Comparison of ENCODE assay signal across 12 cellular contexts in genomic region chr6:99993533-99994251, GRCh38. TPM values are rescaled to one million over a fixed set of nuclear protein-coding genes. Genes with fewer than 3 reads are reported as not detected.
DNase-seq lines count a peak whose midpoint lies in the region; ATAC-seq, FAIRE-seq and TF ChIP-seq lines count a peak whose summit lies in the region.
"Had no signal": no experiment of that assay in that cellular context is flagged by ENCODE, and none has a peak within 500 bp of the region (broad histone marks: within the 10 kb centered on the region; RNA-seq: fewer than 3 reads in every experiment).

Gene MCHR2 (minus strand): TSS chr6:99994223. CDS start chr6:99956147, 38,076 bp downstream.

- H3K4me3 Mint-ChIP-seq in astrocyte (ENCODE audit: unreplicated experiment): peak within 1 kb of the TSS; percentile 82
- H3K4me3 Mint-ChIP-seq: activated CD4-positive, alpha-beta memory T cell treated with anti-CD3 and anti-CD28 coated beads for 36 hours; natural killer cell treated with Interleukin-12 subunit alpha and Interleukin-12 subunit beta and Interleukin-15 and Interleukin-18, amount 100 ng/mL, for 72 hours had no signal

- ATAC-seq in gastrocnemius medialis: no peak

- DNase-seq in GM06990 (ENCODE audit: extremely low read depth, insufficient read length) (peak; percentile 6), astrocyte (ENCODE audit: low read depth) (no peak), gastrocnemius medialis (no peak), globus pallidus (ENCODE audit: low spot score) (no peak), NCI-H345 (lab: John Stamatoyannopoulos, UW) (no peak)
- DNase-seq in activated CD4-positive, alpha-beta T cell treated with anti-CD3 and anti-CD28 coated beads, Interleukin-2, amount 50 U/mL, for 48 hours: no peak
- no peak for DNase-seq in activated naive CD4-positive, alpha-beta T cell treated with Interleukin-2 at 50 U/mL for 16 hours
- DNase-seq: activated CD4-positive, alpha-beta memory T cell treated with anti-CD3 and anti-CD28 coated beads for 36 hours; SIG-M5 had no signal

- H3K79me2 ChIP-seq in astrocyte (ENCODE audit: insufficient read depth, low read length): no peaks in the 10 kb centered on the region

- H3K4me2 ChIP-seq in astrocyte (ENCODE audit: low read length): peak within 1 kb of the TSS; percentile 81

- no peaks in the 10 kb centered on the region for H3K36me3 ChIP-seq in GM06990 (ENCODE audit: control insufficient read depth, insufficient read depth, low read length)
- H3K36me3 ChIP-seq in astrocyte (ENCODE audit: insufficient read depth, low read length): no peaks in the 10 kb centered on the region
- H3K36me3 ChIP-seq in gastrocnemius medialis: no peaks in the 10 kb centered on the region

- peaks cover 41% of the 10 kb centered on the region for H3K27me3 Mint-ChIP-seq in astrocyte (ENCODE audit: low read depth, unreplicated experiment)

- no peaks in the 10 kb centered on the region for H3K9me3 Mint-ChIP-seq in astrocyte (ENCODE audit: unreplicated experiment)
- H3K9me3 Mint-ChIP-seq: activated CD4-positive, alpha-beta memory T cell treated with anti-CD3 and anti-CD28 coated beads for 36 hours; natural killer cell treated with Interleukin-12 subunit alpha and Interleukin-12 subunit beta and Interleukin-15 and Interleukin-18, amount 100 ng/mL, for 72 hours had no signal

- no peak within 1 kb of the TSS for H3K27ac Mint-ChIP-seq in astrocyte (ENCODE audit: unreplicated experiment)
- H3K27ac Mint-ChIP-seq: activated CD4-positive, alpha-beta memory T cell treated with anti-CD3 and anti-CD28 coated beads for 36 hours; natural killer cell treated with Interleukin-12 subunit alpha and Interleukin-12 subunit beta and Interleukin-15 and Interleukin-18, amount 100 ng/mL, for 72 hours had no signal

- no peak for TF ChIP-seq POLR2A in gastrocnemius medialis (IDR thresholded peaks at IDR 0.05)

- no peaks in the 10 kb centered on the region for H4K20me1 ChIP-seq in astrocyte (ENCODE audit: insufficient read depth, low read length)

- H3K27me3 ChIP-seq in GM06990 (replicated peaks; ENCODE audit: control insufficient read depth, insufficient read depth, low read length) (no peaks in the 10 kb centered on the region), astrocyte (ENCODE audit: insufficient read depth, low read length) (peaks cover 30% of the 10 kb centered on the region), gastrocnemius medialis (peaks cover 13 to 24% (median 14%) of the 10 kb centered on the region in 3 donors)

- H2AFZ ChIP-seq in astrocyte (ENCODE audit: low read depth, low read length): peak within 1 kb of the TSS; percentile 11

- H3K4me3 ChIP-seq in GM06990 (replicated peaks; ENCODE audit: low read depth, low read length) (no peak within 1 kb of the TSS), astrocyte (ENCODE audit: insufficient read depth, low read depth, low read length) (peak within 1 kb of the TSS; percentile 14), iPS-18c (ENCODE audit: insufficient read depth, low read depth, low read length) (peak within 1 kb of the TSS; percentile 65), gastrocnemius medialis (peak within 1 kb of the TSS; percentile 19 to 39 (median 31))

- in situ Hi-C loops in gastrocnemius medialis (cut with MboI; ENCODE audit: low sequenced_read_pairs in 4 of 4): no loop called here

- peaks cover 4% of the 10 kb centered on the region for H3K4me1 Mint-ChIP-seq in astrocyte (ENCODE audit: low read depth, unreplicated experiment)

- H3K9ac ChIP-seq in astrocyte (ENCODE audit: low read length): no peak within 1 kb of the TSS

- FAIRE-seq in astrocyte (lab: Jason Lieb, UNC): no peak

- H3K4me1 ChIP-seq in astrocyte (ENCODE audit: insufficient read depth, low read length) (no peaks in the 10 kb centered on the region), gastrocnemius medialis (no peaks in the 10 kb centered on the region)

- H3K27ac ChIP-seq in astrocyte (ENCODE audit: low read depth, low read length) (no peak within 1 kb of the TSS), gastrocnemius medialis (no peak within 1 kb of the TSS)

- TF ChIP-seq CTCF in GM06990 (IDR thresholded peaks at IDR 0.05; ENCODE audit: insufficient read depth, low read length, poor library complexity, severe bottlenecking) (no peak), astrocyte (IDR thresholded peaks at IDR 0.05; ENCODE audit: insufficient read depth, low read depth, low read length) (no peak), gastrocnemius medialis (IDR thresholded peaks at IDR 0.05 in 4 of 5, conservative IDR thresholded peaks at IDR 0.05 in 1 of 5) (no peak)

- no peaks in the 10 kb centered on the region for H3K9me3 ChIP-seq in astrocyte (ENCODE audit: insufficient read depth, low read depth, low read length)
- H3K9me3 ChIP-seq in iPS-18c (ENCODE audit: control insufficient read depth, insufficient read depth, low read length): no peaks in the 10 kb centered on the region
- H3K9me3 ChIP-seq in gastrocnemius medialis: no peaks in the 10 kb centered on the region

- intact Hi-C loops in gastrocnemius medialis (cut with DNase I; ENCODE audit: low total_unique reads): no loop called here

- no peaks in the 10 kb centered on the region for H3K36me3 Mint-ChIP-seq in astrocyte (ENCODE audit: low read depth, unreplicated experiment)
- H3K36me3 Mint-ChIP-seq: activated CD4-positive, alpha-beta memory T cell treated with anti-CD3 and anti-CD28 coated beads for 36 hours; natural killer cell treated with Interleukin-12 subunit alpha and Interleukin-12 subunit beta and Interleukin-15 and Interleukin-18, amount 100 ng/mL, for 72 hours had no signal

RNA-seq across cellular contexts. Expression of gene MCHR2, which starts in this region (rescaled TPM):
- total RNA-seq in astrocyte (not detected in 2 replicates), gastrocnemius medialis (not detected)
- total RNA-seq: activated CD4-positive, alpha-beta memory T cell treated with anti-CD3 and anti-CD28 coated beads for 36 hours; fibroblast of villous mesenchyme; natural killer cell treated with Interleukin-12 subunit alpha and Interleukin-12 subunit beta and Interleukin-15 and Interleukin-18, amount 100 ng/mL, for 72 hours had no signal
